Comparison of ENCODE assay signal across 12 cellular contexts in the genomic region with DNA sequence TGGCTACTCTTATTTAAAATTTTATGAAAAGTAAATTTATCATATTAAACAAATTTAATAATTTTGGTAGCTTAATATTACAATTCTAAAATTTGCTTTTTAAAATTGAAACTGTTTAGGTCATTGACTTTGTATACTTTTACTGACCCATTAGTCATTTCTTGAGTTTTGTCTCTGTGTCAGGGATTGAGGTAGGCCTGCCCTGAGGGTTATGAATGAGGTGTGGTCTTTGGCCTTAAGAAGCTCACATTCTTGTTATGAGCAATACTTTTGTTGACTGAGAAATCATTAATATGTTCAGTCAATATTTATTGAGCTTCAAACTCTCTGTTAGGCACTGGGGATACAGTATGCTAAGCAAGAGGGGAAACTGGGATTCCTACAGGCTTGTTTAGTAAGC. TPM values are rescaled to one million over a fixed set of nuclear protein-coding genes. Genes with fewer than 3 reads are reported as not detected.
DNase-seq lines count a peak whose midpoint lies in the region; ATAC-seq, FAIRE-seq and TF ChIP-seq lines count a peak whose summit lies in the region.
"Had no signal": no experiment of that assay in that cellular context is flagged by ENCODE, and none has a peak within 500 bp of the region (broad histone marks: within the 10 kb centered on the region; RNA-seq: fewer than 3 reads in every experiment).

No MANE protein-coding gene starts in this region.

- H3K27me3 ChIP-seq in pancreas, result no peaks in the 10 kb centered on the region
- H3K27me3 ChIP-seq in A673 (replicated peaks; ENCODE audit: insufficient read depth, low read depth, low read length, poor library complexity), result no peaks in the 10 kb centered on the region
- H3K27me3 ChIP-seq: heart right ventricle had no signal

- CTCF ChIA-PET in A673 (lab: Charles Lee), result no interaction called here

- peaks cover 11 to 21% (median 12%) of the 10 kb centered on the region in 3 donors for H3K4me1 ChIP-seq in pancreas
- H3K4me1 ChIP-seq in A673 (ENCODE audit: insufficient read depth, low read length, poor library complexity, severe bottlenecking), result no peaks in the 10 kb centered on the region

- no TSS peak for BruUV-seq in A673 (replicated peaks; lab: Mats Ljungman, UMichigan)

- FAIRE-seq in pancreas (lab: Jason Lieb, UNC), result no peak

- H3K36me3 ChIP-seq in pancreas, result no peaks in the 10 kb centered on the region
- no peaks in the 10 kb centered on the region for H3K36me3 ChIP-seq in A673 (ENCODE audit: insufficient read depth, low read length, poor library complexity, severe bottlenecking)
- H3K36me3 ChIP-seq: heart right ventricle had no signal

- no peak for DNase-seq in pancreas
- no peak for DNase-seq in ACHN
- DNase-seq in A673 (ENCODE audit: low spot score), result no peak
- DNase-seq in DMS79 treated with DMSO at 0.1 percent for 48 hours (lab: John Stamatoyannopoulos, UW), result no peak
- no peak for DNase-seq in HUDEP-2 (lab: John Stamatoyannopoulos, UW; ENCODE audit: unreplicated experiment in 76 of 76)
- DNase-seq: cortex of kidney; heart right ventricle; stimulated activated CD4-positive, alpha-beta T cell treated with anti-CD3 and anti-CD28 coated beads, Interleukin-15, amount 100 ng/mL, for 24 hours had no signal

- POLR2A ChIA-PET in A673 (lab: Charles Lee; ENCODE audit: low non-redundant PET), result no interaction called here

- H3K27ac ChIP-seq in pancreas (no peak overlapping the region), A673 (ENCODE audit: low read depth, low read length, poor library complexity, severe bottlenecking) (no peak overlapping the region)
- H3K27ac ChIP-seq: heart right ventricle, HL-60 had no signal

- peak; percentile 81 for ATAC-seq in GM19023 (IDR thresholded peaks at IDR 0.05; ENCODE audit: unreplicated experiment)
- peak; percentile 65 for ATAC-seq in HG02571 (IDR thresholded peaks at IDR 0.05; ENCODE audit: unreplicated experiment)
- ATAC-seq in HG03460 (IDR thresholded peaks at IDR 0.05; ENCODE audit: unreplicated experiment), result peak; percentile 73
- ATAC-seq in pancreas, result peak in 3 of 4 donors; percentile 17 to 49 (median 41)
- ATAC-seq: heart right ventricle had no signal

- intact Hi-C loops in pancreas (cut with DNase I) (loop anchor here in 1 of 3 donors (10.0 kb wide), 1 partner anchor 81 kb away; no protein-coding TSS in a partner anchor), A673 (cut with micrococcal nuclease; ENCODE audit: unreplicated experiment) (loop anchor here (10.0 kb wide), 2 partner anchors 171 to 449 kb away; no protein-coding TSS in a partner anchor)

- TF ChIP-seq CTCF in pancreas (IDR thresholded peaks at IDR 0.05) (no peak), A673 (conservative IDR thresholded peaks at IDR 0.05; ENCODE audit: low read depth, low read length) (no peak)

- in situ Hi-C loops in ACHN (cut with HindIII; ENCODE audit: low pct_ligation_motif_present, low pct_unique_long_range_greater_than_20kb, low sequenced_read_pairs), result no loop called here

- H3K9me3 ChIP-seq in pancreas (no peaks in the 10 kb centered on the region), A673 (ENCODE audit: low read depth, low read length, poor library complexity, severe bottlenecking) (no peaks in the 10 kb centered on the region)
- H3K9me3 ChIP-seq: heart right ventricle had no signal

- H3K4me3 ChIP-seq in pancreas (no peak overlapping the region), A673 (ENCODE audit: low read depth, low read length, poor library complexity, severe bottlenecking) (no peak overlapping the region)
- H3K4me3 ChIP-seq: heart right ventricle had no signal

RNA-seq across cellular contexts. Expression of a gene that starts 47.0 kb away (rescaled TPM):
- total RNA-seq in pancreas (10 to 100 TPM in 3 of 6 donors, 1 to 10 TPM in 3; 5.2 to 13.4 (median 9.6) TPM), A673 (2021) (61.4 and 72.8 TPM in 2 replicates)
- polyA plus RNA-seq in pancreas, result 10 to 100 TPM in 1 of 2 donors, 1 to 10 TPM in 1; 7.5 to 16.0 TPM
